Comparison of ENCODE assay signal across 8 cellular contexts in the genomic region with DNA sequence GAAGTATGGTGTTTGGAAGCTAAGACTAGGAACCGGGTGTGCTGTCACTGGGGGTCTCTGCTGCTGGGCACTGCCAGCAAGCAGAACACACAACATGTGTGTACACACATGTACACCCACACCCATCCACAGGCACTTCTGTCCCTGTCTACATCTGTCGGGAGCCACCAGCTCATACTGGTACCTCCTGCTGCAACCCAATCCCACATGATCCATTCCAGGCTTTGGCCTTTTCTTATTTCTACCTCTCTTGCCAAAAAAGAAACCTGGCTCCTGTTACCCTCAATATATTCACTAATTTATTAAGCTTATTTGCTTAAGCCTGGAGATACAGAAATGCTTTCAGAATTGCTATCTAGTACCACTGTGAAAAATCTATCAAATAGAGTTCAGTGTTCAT.
"Had no signal": no experiment of that assay in that cellular context is flagged by ENCODE, and none has a peak within 500 bp of the region (broad histone marks: within the 10 kb centered on the region; RNA-seq: fewer than 3 reads in every experiment).

No MANE protein-coding gene starts in this region.

- H3K9me3 Mint-ChIP-seq: HFFc6 had no signal

- H3K4me3 Mint-ChIP-seq: HFFc6 had no signal

- H3K27ac ChIP-seq: GM23248, HL-60 had no signal

- DNase-seq: GM23248, GOT3, H7, HFFc6, IMR-90 had no signal

- H3K4me1 ChIP-seq: HAP-1 had no signal

- H3K4me3 ChIP-seq: GM23248, HAP-1 had no signal

- H3K27ac Mint-ChIP-seq: HFFc6 had no signal

- H3K9me3 ChIP-seq: HAP-1 had no signal

- H3K36me3 ChIP-seq: HAP-1 had no signal

- H3K9ac ChIP-seq: GM23248 had no signal

- ATAC-seq: HCT116 had no signal

- H2AFZ ChIP-seq: GM23248 had no signal
